In the genomic region with DNA sequence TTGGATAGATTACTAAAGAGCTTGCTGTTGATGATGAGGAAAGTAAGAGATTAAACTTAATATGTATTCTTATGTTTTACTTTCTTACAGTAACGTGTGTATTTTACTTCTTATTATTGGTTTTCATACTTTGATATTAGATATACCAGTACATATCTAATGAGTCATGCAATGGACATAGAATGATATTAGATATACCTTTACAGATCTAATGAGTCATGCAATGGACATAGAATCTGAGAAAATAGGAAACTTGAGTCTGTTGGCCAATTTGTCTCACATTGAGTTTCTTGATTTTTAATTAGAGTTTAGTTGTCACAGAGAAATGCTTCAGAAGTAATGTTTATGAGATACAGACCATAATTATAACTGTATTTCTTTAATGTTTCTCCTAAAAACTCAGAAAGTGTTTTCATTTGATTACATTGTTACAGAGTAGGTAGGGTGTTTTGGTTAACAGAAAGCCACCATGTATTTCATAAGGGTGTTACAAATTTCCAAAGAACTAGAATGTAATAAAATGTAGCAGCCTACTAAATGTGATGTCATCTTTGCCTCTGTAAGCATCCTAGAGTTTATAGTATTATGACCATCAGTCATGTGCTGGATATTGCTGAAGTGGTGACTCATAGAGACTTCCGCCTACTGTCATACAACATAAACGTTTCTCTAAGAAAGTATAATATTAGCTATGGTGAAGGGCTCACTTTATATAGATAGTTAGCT, we compare ENCODE assay signal across 12 cellular contexts. TPM values are rescaled to one million over a fixed set of nuclear protein-coding genes. Genes with fewer than 3 reads are reported as not detected.
DNase-seq lines count a peak whose midpoint lies in the region; ATAC-seq, FAIRE-seq and TF ChIP-seq lines count a peak whose summit lies in the region.
"Had no signal": no experiment of that assay in that cellular context is flagged by ENCODE, and none has a peak within 500 bp of the region (broad histone marks: within the 10 kb centered on the region; RNA-seq: fewer than 3 reads in every experiment).

No MANE protein-coding gene starts in this region.

- no peak overlapping the region for H3K4me3 ChIP-seq in A673 (ENCODE audit: low read depth, low read length, poor library complexity, severe bottlenecking)
- H3K4me3 ChIP-seq in HCT116 (replicated peaks in 1 of 2; ENCODE audit: low read depth in 1 of 2, low read length in 2 of 2) = no peak overlapping the region
- H3K4me3 ChIP-seq in SJSA1 = no peak overlapping the region
- no peak overlapping the region for H3K4me3 ChIP-seq in fibroblast of villous mesenchyme (ENCODE audit: low read depth, low read length)

- RAD21 ChIA-PET in HCT116 (lab: Charles Lee; ENCODE audit: low non-redundant PET in 1 of 2, low total read pairs in 2 of 2, uncharacterized antibody in 2 of 2, unreplicated experiment in 2 of 2) = no interaction called here

- H3K9me3 Mint-ChIP-seq in activated CD4-positive, alpha-beta T cell treated with anti-CD3 and anti-CD28 coated beads, Interleukin-2, amount 10 ng/mL, durations not matched to agents 7 days and 5 days = no peaks in the 10 kb centered on the region
- no peaks in the 10 kb centered on the region for H3K9me3 Mint-ChIP-seq in T-helper 2 cell treated with Interferon-gamma antibody and Interleukin-4, amounts not matched to agents 5 μg/mL and 100 μg/mL, for 36 hours
- H3K9me3 Mint-ChIP-seq: CD8-positive, alpha-beta T cell had no signal

- TF ChIP-seq CTCF in A673 (conservative IDR thresholded peaks at IDR 0.05; ENCODE audit: low read depth, low read length) (no peak), HCT116 (IDR thresholded peaks at IDR 0.05 in 2 of 3, conservative IDR thresholded peaks at IDR 0.05 in 1 of 3; ENCODE audit: borderline replicate concordance in 1 of 3, insufficient read depth in 1 of 3, low read depth in 2 of 3, low read length in 2 of 3) (no peak), fibroblast of villous mesenchyme (IDR thresholded peaks at IDR 0.05; ENCODE audit: insufficient read depth, low read depth, low read length) (no peak)

- H3K27me3 Mint-ChIP-seq in activated CD4-positive, alpha-beta T cell treated with anti-CD3 and anti-CD28 coated beads, Interleukin-2, amount 10 ng/mL, durations not matched to agents 7 days and 5 days = peaks cover 26% of the 10 kb centered on the region
- H3K27me3 Mint-ChIP-seq in T-helper 2 cell treated with Interferon-gamma antibody and Interleukin-4, amounts not matched to agents 5 μg/mL and 100 μg/mL, for 36 hours (ENCODE audit: low read depth) = peaks cover 9% of the 10 kb centered on the region

- no peak overlapping the region for H2AFZ ChIP-seq in HCT116 (ENCODE audit: low read depth, low read length, poor library complexity, severe bottlenecking)

- ATAC-seq in HCT116 (no peak), HG03460 (IDR thresholded peaks at IDR 0.05; ENCODE audit: unreplicated experiment) (no peak)
- ATAC-seq: CD8-positive, alpha-beta T cell had no signal

- intact Hi-C loops in A673 (cut with micrococcal nuclease; ENCODE audit: unreplicated experiment) (no loop called here), HCT116 (cut with micrococcal nuclease) (no loop called here)

- H3K36me3 ChIP-seq in A673 (ENCODE audit: insufficient read depth, low read length, poor library complexity, severe bottlenecking) (no peaks in the 10 kb centered on the region), HCT116 (ENCODE audit: control insufficient read depth in 1 of 2, insufficient read depth in 2 of 2, low read length in 2 of 2) (no peaks in the 10 kb centered on the region), SJSA1 (peaks cover 10% of the 10 kb centered on the region)

- no peak for TF ChIP-seq POLR2A in HCT116 (IDR thresholded peaks at IDR 0.05; ENCODE audit: borderline replicate concordance, extremely low read depth, insufficient read depth, insufficient read length)

- no peaks in the 10 kb centered on the region for H4K20me1 ChIP-seq in HCT116 (ENCODE audit: insufficient read depth)

- POLR2A ChIA-PET in A673 (lab: Charles Lee; ENCODE audit: low non-redundant PET) = no interaction called here
- POLR2A ChIA-PET in HCT116 (lab: Charles Lee) = no interaction called here
- POLR2A ChIA-PET in activated CD4-positive, alpha-beta T cell treated with anti-CD3 and anti-CD28 coated beads, Interleukin-2, amount 10 ng/mL, durations not matched to agents 7 days and 5 days (lab: Charles Lee) = no interaction called here

- no peaks in the 10 kb centered on the region for H3K9me2 ChIP-seq in HCT116 (ENCODE audit: insufficient read depth)

- H3K9me3 ChIP-seq in A673 (ENCODE audit: low read depth, low read length, poor library complexity, severe bottlenecking) (peaks cover 3% of the 10 kb centered on the region), HCT116 (ENCODE audit: control insufficient read depth in 1 of 2, insufficient read depth in 1 of 2, low read depth in 1 of 2, low read length in 2 of 2) (no peaks in the 10 kb centered on the region), SJSA1 (replicated peaks) (no peaks in the 10 kb centered on the region; the same call in 1 of the 2 replicates)

- H3K4me1 ChIP-seq in A673 (ENCODE audit: insufficient read depth, low read length, poor library complexity, severe bottlenecking) (peaks cover 8% of the 10 kb centered on the region), HCT116 (ENCODE audit: control insufficient read depth in 1 of 2, insufficient read depth in 2 of 2, low read length in 2 of 2) (peaks cover 19 to 34% of the 10 kb centered on the region in 2 experiments), SJSA1 (replicated peaks) (peaks cover 21% of the 10 kb centered on the region)

- no peak for TF ChIP-seq RAD21 in HCT116 (IDR thresholded peaks at IDR 0.05; ENCODE audit: low read depth)

- H3K27ac ChIP-seq in A673 (ENCODE audit: low read depth, low read length, poor library complexity, severe bottlenecking) = no peak overlapping the region
- no peak overlapping the region for H3K27ac ChIP-seq in HCT116 (ENCODE audit: low read depth, low read length)
- H3K27ac ChIP-seq in SJSA1 = peak overlapping the region; percentile 29

- BruUV-seq in A673 (replicated peaks; lab: Mats Ljungman, UMichigan) (no TSS peak), HCT116 (replicated peaks; lab: Mats Ljungman, UMichigan) (no TSS peak)

- FAIRE-seq in frontal cortex (lab: Jason Lieb, UNC) = no peak

- H3K79me2 ChIP-seq in HCT116 (ENCODE audit: insufficient read depth, low read length) = peaks cover 77% of the 10 kb centered on the region

- H3K27ac Mint-ChIP-seq in activated CD4-positive, alpha-beta T cell treated with anti-CD3 and anti-CD28 coated beads, Interleukin-2, amount 10 ng/mL, durations not matched to agents 7 days and 5 days = no peak overlapping the region
- no peak overlapping the region for H3K27ac Mint-ChIP-seq in T-helper 2 cell treated with Interferon-gamma antibody and Interleukin-4, amounts not matched to agents 5 μg/mL and 100 μg/mL, for 36 hours
- H3K27ac Mint-ChIP-seq: CD8-positive, alpha-beta T cell had no signal

- H3K4me1 Mint-ChIP-seq in activated CD4-positive, alpha-beta T cell treated with anti-CD3 and anti-CD28 coated beads, Interleukin-2, amount 10 ng/mL, durations not matched to agents 7 days and 5 days = peaks cover 16% of the 10 kb centered on the region
- peaks cover 8% of the 10 kb centered on the region for H3K4me1 Mint-ChIP-seq in T-helper 2 cell treated with Interferon-gamma antibody and Interleukin-4, amounts not matched to agents 5 μg/mL and 100 μg/mL, for 36 hours (ENCODE audit: low read depth)

- no peak overlapping the region for H3K9ac ChIP-seq in HCT116 (ENCODE audit: low read length)

- H3K36me3 Mint-ChIP-seq in activated CD4-positive, alpha-beta T cell treated with anti-CD3 and anti-CD28 coated beads, Interleukin-2, amount 10 ng/mL, durations not matched to agents 7 days and 5 days (ENCODE audit: low read depth) = no peaks in the 10 kb centered on the region
- no peaks in the 10 kb centered on the region for H3K36me3 Mint-ChIP-seq in T-helper 2 cell treated with Interferon-gamma antibody and Interleukin-4, amounts not matched to agents 5 μg/mL and 100 μg/mL, for 36 hours (ENCODE audit: low read depth)
- H3K36me3 Mint-ChIP-seq: CD8-positive, alpha-beta T cell had no signal

- CTCF ChIA-PET in A673 (lab: Charles Lee) = no interaction called here
- CTCF ChIA-PET in HCT116 (lab: Charles Lee) = no interaction called here
- CTCF ChIA-PET in activated CD4-positive, alpha-beta T cell treated with anti-CD3 and anti-CD28 coated beads, Interleukin-2, amount 10 ng/mL, durations not matched to agents 7 days and 5 days (lab: Charles Lee) = no interaction called here

- DNase-seq in A673 (ENCODE audit: low spot score) = peak; percentile 64
- DNase-seq in HCT116 (ENCODE audit: low read depth, low spot score) = peak; percentile 33
- DNase-seq in SJSA1 (ENCODE audit: low read depth in 1 of 2, low spot score in 2 of 2) = peak in 1 of 2 experiments; percentile 40
- DNase-seq in fibroblast of villous mesenchyme (ENCODE audit: low read depth) = peak; percentile 95
- DNase-seq in activated CD4-positive, alpha-beta T cell treated with anti-CD3 and anti-CD28 coated beads, Interleukin-2, amount 10 ng/mL, durations not matched to agents 7 days and 5 days = no peak
- DNase-seq in T-helper 2 cell treated with Interferon-gamma antibody and Interleukin-4, amounts not matched to agents 5 μg/mL and 100 μg/mL, for 36 hours (ENCODE audit: low spot score) = no peak
- DNase-seq in frontal cortex (ENCODE audit: low spot score in 2 of 2) = no peak
- DNase-seq: activated effector memory CD4-positive, alpha-beta T cell treated with Interleukin-2 at 50 U/mL for 16 hours; CD8-positive, alpha-beta T cell; NCI-H1417 treated with DMSO at 0.1 percent for 48 hours; T-helper 9 cell had no signal

- no peaks in the 10 kb centered on the region for H3K27me3 ChIP-seq in A673 (replicated peaks; ENCODE audit: insufficient read depth, low read depth, low read length, poor library complexity)
- no peaks in the 10 kb centered on the region for H3K27me3 ChIP-seq in HCT116 (ENCODE audit: insufficient read depth, low read length)
- no peaks in the 10 kb centered on the region for H3K27me3 ChIP-seq in SJSA1 (replicated peaks)

- no peak overlapping the region for H3K4me3 Mint-ChIP-seq in activated CD4-positive, alpha-beta T cell treated with anti-CD3 and anti-CD28 coated beads, Interleukin-2, amount 10 ng/mL, durations not matched to agents 7 days and 5 days
- no peak overlapping the region for H3K4me3 Mint-ChIP-seq in T-helper 2 cell treated with Interferon-gamma antibody and Interleukin-4, amounts not matched to agents 5 μg/mL and 100 μg/mL, for 36 hours
- H3K4me3 Mint-ChIP-seq: CD8-positive, alpha-beta T cell had no signal

- peak overlapping the region; percentile 39 for H3K4me2 ChIP-seq in HCT116 (ENCODE audit: low read length)

TF ChIP-seq in HCT116, 20 proteins besides CTCF, POLR2A, EP300 and RAD21 (continues in another document):
- no peak for TF ChIP-seq CEBPB (IDR thresholded peaks at IDR 0.05; ENCODE audit: low read depth)
- TF ChIP-seq FOSL1 (IDR thresholded peaks at IDR 0.05; ENCODE audit: low read depth) = peak; percentile 53

RNA-seq across cellular contexts. Expression of a gene that starts 3.0 kb away (rescaled TPM):
- total RNA-seq in A673 (2021) (44.8 and 46.3 TPM in 2 replicates), HCT116 (2021; ENCODE audit: unreplicated experiment) (38.7 TPM), fibroblast of villous mesenchyme (24.5 and 38.0 TPM in 2 replicates), frontal cortex (66.0 TPM)
- 11.3 and 15.6 TPM in 2 replicates for polyA plus RNA-seq in HCT116 (2012)
- total RNA-seq in SJSA1 (2014; rRNA removed; shearing (Covaris generic)) = 32.9 and 55.7 TPM in 2 replicates
- total RNA-seq in activated CD4-positive, alpha-beta T cell treated with anti-CD3 and anti-CD28 coated beads, Interleukin-2, amount 10 ng/mL, durations not matched to agents 7 days and 5 days = 1 to 10 TPM; 4.4 to 6.5 TPM
- total RNA-seq: CD8-positive, alpha-beta T cell had no signal

Comparison
In these comparisons a context has a peak if more than half of its experiments do, and no peak if none do; other contexts are left out.
1. DNase-seq: peak in A673 (single experiment), HCT116 (single experiment) and fibroblast of villous mesenchyme (single experiment); none in activated CD4-positive, alpha-beta T cell treated with anti-CD3 and anti-CD28 coated beads, Interleukin-2, amount 10 ng/mL, durations not matched to agents 7 days and 5 days (single experiment), T-helper 2 cell treated with Interferon-gamma antibody and Interleukin-4, amounts not matched to agents 5 μg/mL and 100 μg/mL, for 36 hours (single experiment) and frontal cortex (0 of 2).